In genomic region chr14:102213984-102214658, GRCh38 we compare ENCODE assay signal across 1 cellular context.
TF ChIP-seq lines count a peak whose summit lies in the region.

No MANE protein-coding gene starts in this region.

TF ChIP-seq in IMR-90, 13 proteins besides CTCF, POLR2A, EP300 and RAD21:
- TF ChIP-seq CEBPB (IDR thresholded peaks at IDR 0.05; ENCODE audit: low read depth, low read length) (no peak), NFE2L2 (IDR thresholded peaks at IDR 0.05; ENCODE audit: low read depth, low read length) (no peak), MXI1 (IDR thresholded peaks at IDR 0.05; ENCODE audit: borderline replicate concordance, low read depth, low read length) (no peak), USF2 (IDR thresholded peaks at IDR 0.05; ENCODE audit: low read depth, low read length) (no peak), FOS (IDR thresholded peaks at IDR 0.05; ENCODE audit: low read depth, low read length) (no peak), CHD1 (IDR thresholded peaks at IDR 0.05; ENCODE audit: low read depth, low read length) (no peak), MAZ (IDR thresholded peaks at IDR 0.05; ENCODE audit: borderline replicate concordance, low read depth, low read length) (no peak), MAFK (IDR thresholded peaks at IDR 0.05; ENCODE audit: low read depth, low read length) (no peak), RFX5 (IDR thresholded peaks at IDR 0.05; ENCODE audit: low read depth, low read length) (no peak), RCOR1 (IDR thresholded peaks at IDR 0.05; ENCODE audit: insufficient replicate concordance, low read length) (no peak), SMC3 (IDR thresholded peaks at IDR 0.05; ENCODE audit: low read depth, low read length) (no peak), BHLHE40 (IDR thresholded peaks at IDR 0.05; ENCODE audit: low read depth, low read length) (no peak)
- TF ChIP-seq, protein P1, sequence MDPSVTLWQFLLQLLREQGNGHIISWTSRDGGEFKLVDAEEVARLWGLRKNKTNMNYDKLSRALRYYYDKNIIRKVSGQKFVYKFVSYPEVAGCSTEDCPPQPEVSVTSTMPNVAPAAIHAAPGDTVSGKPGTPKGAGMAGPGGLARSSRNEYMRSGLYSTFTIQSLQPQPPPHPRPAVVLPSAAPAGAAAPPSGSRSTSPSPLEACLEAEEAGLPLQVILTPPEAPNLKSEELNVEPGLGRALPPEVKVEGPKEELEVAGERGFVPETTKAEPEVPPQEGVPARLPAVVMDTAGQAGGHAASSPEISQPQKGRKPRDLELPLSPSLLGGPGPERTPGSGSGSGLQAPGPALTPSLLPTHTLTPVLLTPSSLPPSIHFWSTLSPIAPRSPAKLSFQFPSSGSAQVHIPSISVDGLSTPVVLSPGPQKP (IDR thresholded peaks at IDR 0.05; ENCODE audit: borderline replicate concordance, low read depth, low read length): no peak
